Comparison of ENCODE assay signal across 9 cellular contexts in genomic region chr18:75638597-75639467, GRCh38.
DNase-seq lines count a peak whose midpoint lies in the region; ATAC-seq and TF ChIP-seq lines count a peak whose summit lies in the region.
"Had no signal": no experiment of that assay in that cellular context is flagged by ENCODE, and none has a peak within 500 bp of the region (broad histone marks: within the 10 kb centered on the region; RNA-seq: fewer than 3 reads in every experiment).

No MANE protein-coding gene starts in this region.

- H2AFZ ChIP-seq in trophoblast cell (ENCODE audit: insufficient read depth, low read length, poor library complexity) (peak overlapping the region; percentile 17), PC-3 (ENCODE audit: low read length) (no peak overlapping the region)

- H3K79me2 ChIP-seq in trophoblast cell (ENCODE audit: control insufficient read depth, insufficient read depth, low read length, poor library complexity) (no peaks in the 10 kb centered on the region), PC-3 (ENCODE audit: low read length) (no peaks in the 10 kb centered on the region)

- no peak overlapping the region for H2BK12ac ChIP-seq in trophoblast cell (ENCODE audit: low read length)

- H3K18ac ChIP-seq in trophoblast cell (ENCODE audit: low read length) = no peak overlapping the region

- H3K9me3 ChIP-seq in SJSA1 (replicated peaks) (no peaks in the 10 kb centered on the region), heart right ventricle (no peaks in the 10 kb centered on the region), trophoblast cell (ENCODE audit: insufficient read depth, low read depth, low read length) (peaks cover 5% of the 10 kb centered on the region), PC-3 (ENCODE audit: low read length) (no peaks in the 10 kb centered on the region), T-helper 17 cell (ENCODE audit: control insufficient read depth, low read length, poor library complexity, severe bottlenecking) (no peaks in the 10 kb centered on the region)
- H3K9me3 ChIP-seq in CD4-positive, alpha-beta memory T cell (ENCODE audit: control insufficient read depth in 1 of 2, low read length in 2 of 2) = no peaks in the 10 kb centered on the region

- WGBS in heart right ventricle, 2 donors = 11 to 12% methylated on average over 31 of the region's 31 CpGs
- WGBS in trophoblast cell (ENCODE audit: extremely low coverage, insufficient coverage, insufficient read length) = no CpG with 5 or more reads among the region's 31 CpGs

- peak; percentile 72 to 94 (median 89) for ATAC-seq in heart right ventricle
- ATAC-seq in PC-3 = no peak
- ATAC-seq in T-helper 17 cell = no peak

- peak overlapping the region; percentile 30 for H2BK120ac ChIP-seq in trophoblast cell (ENCODE audit: insufficient read depth, low read length, poor library complexity)

- CTCF ChIA-PET in PC-3 (lab: Charles Lee) = no interaction called here
- CTCF ChIA-PET in CD4-positive, alpha-beta memory T cell (lab: Charles Lee; ENCODE audit: partially characterized antibody) = no interaction called here

- H2BK5ac ChIP-seq in trophoblast cell (ENCODE audit: low read depth, low read length, poor library complexity) = no peak overlapping the region

- H3K27ac ChIP-seq in SJSA1 = peak overlapping the region; percentile 81
- H3K27ac ChIP-seq in heart right ventricle = peak overlapping the region in 7 of 10 donors; percentile 15 to 64 (median 55)
- H3K27ac ChIP-seq in trophoblast cell (ENCODE audit: low read depth, low read length) = peak overlapping the region; percentile 35
- H3K27ac ChIP-seq in PC-3 (ENCODE audit: low read length) = no peak overlapping the region
- no peak overlapping the region for H3K27ac ChIP-seq in CD4-positive, alpha-beta memory T cell (ENCODE audit: low read depth, low read length)

- H3K36me3 Mint-ChIP-seq in T-helper 17 cell (ENCODE audit: low read depth) = no peaks in the 10 kb centered on the region
- no peaks in the 10 kb centered on the region for H3K36me3 Mint-ChIP-seq in CD4-positive, alpha-beta memory T cell

- TF ChIP-seq CTCF in heart right ventricle (IDR thresholded peaks at IDR 0.05) (no peak), PC-3 (conservative IDR thresholded peaks at IDR 0.05; ENCODE audit: low read depth, low read length) (no peak)

- H3K23ac ChIP-seq in trophoblast cell (ENCODE audit: low read length) = no peak overlapping the region

- H3K36me3 ChIP-seq in SJSA1 = no peaks in the 10 kb centered on the region
- no peaks in the 10 kb centered on the region for H3K36me3 ChIP-seq in heart right ventricle
- no peaks in the 10 kb centered on the region for H3K36me3 ChIP-seq in trophoblast cell (ENCODE audit: control insufficient read depth in 1 of 2, insufficient read depth in 2 of 2, low read length in 2 of 2)
- no peaks in the 10 kb centered on the region for H3K36me3 ChIP-seq in PC-3 (ENCODE audit: low read depth, low read length)
- no peaks in the 10 kb centered on the region for H3K36me3 ChIP-seq in CD4-positive, alpha-beta memory T cell (ENCODE audit: insufficient read depth, low read length)

- H3K27me3 Mint-ChIP-seq in T-helper 17 cell = peaks cover 12% of the 10 kb centered on the region
- H3K27me3 Mint-ChIP-seq in CD4-positive, alpha-beta memory T cell = peaks cover 0 to 6% of the 10 kb centered on the region in 2 donors

- no peaks in the 10 kb centered on the region for H3K79me1 ChIP-seq in trophoblast cell (ENCODE audit: low read length)

- POLR2A ChIA-PET in PC-3 (lab: Charles Lee; ENCODE audit: unreplicated experiment) = no interaction called here
- POLR2A ChIA-PET in CD4-positive, alpha-beta memory T cell (lab: Charles Lee; ENCODE audit: partially characterized antibody) = no interaction called here

- no peaks in the 10 kb centered on the region for H3K9me2 ChIP-seq in PC-3 (replicated peaks; ENCODE audit: low read length)

- no peak overlapping the region for H3K14ac ChIP-seq in trophoblast cell (ENCODE audit: low read length)

- peak; percentile 37 for DNase-seq in COR-L47 (lab: John Stamatoyannopoulos, UW)
- DNase-seq in SJSA1 (ENCODE audit: low read depth in 1 of 2, low spot score in 2 of 2) = peak; percentile 67 to 84
- peak; percentile 24 to 38 for DNase-seq in heart right ventricle
- DNase-seq in trophoblast cell = no peak
- DNase-seq in PC-3 = no peak
- no peak for DNase-seq in mesenteric fat pad (ENCODE audit: low spot score)
- no peak for DNase-seq in T-helper 17 cell
- no peak for DNase-seq in CD4-positive, alpha-beta memory T cell
- DNase-seq: NCI-H446 had no signal

- H3K27ac Mint-ChIP-seq in T-helper 17 cell = no peak overlapping the region
- peak overlapping the region in 1 of 7 donors; percentile 61 for H3K27ac Mint-ChIP-seq in CD4-positive, alpha-beta memory T cell

- H3K4me1 Mint-ChIP-seq in T-helper 17 cell = no peaks in the 10 kb centered on the region
- no peaks in the 10 kb centered on the region for H3K4me1 Mint-ChIP-seq in CD4-positive, alpha-beta memory T cell

- intact Hi-C loops in heart right ventricle (cut with DNase I) = no loop called here
- intact Hi-C loops in PC-3 (cut with micrococcal nuclease) = no loop called here
- intact Hi-C loops in CD4-positive, alpha-beta memory T cell (cut with micrococcal nuclease) = no loop called here

- peak overlapping the region; percentile 22 for H3K4me3 ChIP-seq in SJSA1
- peak overlapping the region in 9 of 10 donors; percentile 24 to 51 (median 37) for H3K4me3 ChIP-seq in heart right ventricle
- H3K4me3 ChIP-seq in trophoblast cell (ENCODE audit: low read depth, low read length) = no peak overlapping the region
- no peak overlapping the region for H3K4me3 ChIP-seq in PC-3 (ENCODE audit: low read length)
- H3K4me3 ChIP-seq in CD4-positive, alpha-beta memory T cell (ENCODE audit: low read length in 2 of 2) = no peak overlapping the region

- no peak overlapping the region for H4K91ac ChIP-seq in trophoblast cell (ENCODE audit: low read depth, low read length)

- no peaks in the 10 kb centered on the region for H3K27me3 ChIP-seq in SJSA1 (replicated peaks)
- H3K27me3 ChIP-seq in heart right ventricle = no peaks in the 10 kb centered on the region
- no peaks in the 10 kb centered on the region for H3K27me3 ChIP-seq in trophoblast cell (ENCODE audit: insufficient read depth, low read length)
- peaks cover 57% of the 10 kb centered on the region for H3K27me3 ChIP-seq in PC-3 (ENCODE audit: low read length)
- H3K27me3 ChIP-seq in CD4-positive, alpha-beta memory T cell (ENCODE audit: insufficient read depth, low read length) = no peaks in the 10 kb centered on the region

- H4K20me1 ChIP-seq in PC-3 (ENCODE audit: low read length) = no peaks in the 10 kb centered on the region

- H3K4me2 ChIP-seq in trophoblast cell (ENCODE audit: low read length) (peak overlapping the region; percentile 50), PC-3 (ENCODE audit: low read length) (no peak overlapping the region)

- no peak overlapping the region for H4K8ac ChIP-seq in trophoblast cell (ENCODE audit: low read depth, low read length)

- no peak overlapping the region for H3K4me3 Mint-ChIP-seq in T-helper 17 cell
- H3K4me3 Mint-ChIP-seq in CD4-positive, alpha-beta memory T cell = no peak overlapping the region

- no peaks in the 10 kb centered on the region for H3F3A ChIP-seq in PC-3 (ENCODE audit: low read length, unreplicated experiment)

- peaks cover 0 to 2% (median 0%) of the 10 kb centered on the region in 8 donors for H3K9me3 Mint-ChIP-seq in CD4-positive, alpha-beta memory T cell

- no peak overlapping the region for H2AK5ac ChIP-seq in trophoblast cell (ENCODE audit: low read length)

- BruUV-seq in PC-3 (replicated peaks; lab: Mats Ljungman, UMichigan) = no TSS peak

- no peak overlapping the region for H3K9ac ChIP-seq in trophoblast cell (ENCODE audit: low read length)
- H3K9ac ChIP-seq in PC-3 (ENCODE audit: low read length) = no peak overlapping the region

- H3K4ac ChIP-seq in trophoblast cell (ENCODE audit: low read depth, low read length) = no peak overlapping the region

- no peak overlapping the region for H4K12ac ChIP-seq in trophoblast cell (ENCODE audit: low read depth, low read length)

- H3K4me1 ChIP-seq in SJSA1 (replicated peaks) (peaks cover 25% of the 10 kb centered on the region), heart right ventricle (peaks cover 3 to 22% (median 20%) of the 10 kb centered on the region in 9 donors), trophoblast cell (ENCODE audit: control insufficient read depth in 1 of 2, insufficient read depth in 2 of 2, low read length in 2 of 2) (peaks cover 7 to 8% of the 10 kb centered on the region in 2 experiments), PC-3 (ENCODE audit: insufficient read depth, low read length) (no peaks in the 10 kb centered on the region)
- H3K4me1 ChIP-seq in CD4-positive, alpha-beta memory T cell (ENCODE audit: insufficient read depth, low read length) = no peaks in the 10 kb centered on the region

Comparison
In these comparisons a context has a peak if more than half of its experiments do, and no peak if none do; other contexts are left out.
1. DNase-seq: peak in COR-L47 (single experiment), SJSA1 (2 of 2) and heart right ventricle (2 of 2); none in trophoblast cell (0 of 2), PC-3 (single experiment), mesenteric fat pad (single experiment), T-helper 17 cell (0 of 3) and CD4-positive, alpha-beta memory T cell (0 of 5).
2. H3K27ac ChIP-seq: peak in SJSA1 (single experiment), heart right ventricle (7 of 10) and trophoblast cell (single experiment); none in PC-3 (single experiment) and CD4-positive, alpha-beta memory T cell (single experiment).
3. H3K4me3 ChIP-seq: peak in SJSA1 (single experiment) and heart right ventricle (9 of 10); none in trophoblast cell (single experiment), PC-3 (single experiment) and CD4-positive, alpha-beta memory T cell (0 of 2).
4. ATAC-seq: peak in heart right ventricle (8 of 8); none in PC-3 (single experiment) and T-helper 17 cell (single experiment).